ENCODE assay signal across 8 cellular contexts in genomic region chr11:90222152-90222458, GRCh38. TPM values are rescaled to one million over a fixed set of nuclear protein-coding genes. Genes with fewer than 3 reads are reported as not detected.
DNase-seq lines count a peak whose midpoint lies in the region; ATAC-seq and TF ChIP-seq lines count a peak whose summit lies in the region.

No MANE protein-coding gene starts in this region.

- H2AFZ ChIP-seq in PC-3 (ENCODE audit: low read length) (peak overlapping the region; percentile 98), parathyroid adenoma (peak overlapping the region; percentile 88)

- H3K27me3 ChIP-seq in PC-3 (ENCODE audit: low read length) (no peaks in the 10 kb centered on the region), esophagus muscularis mucosa (no peaks in the 10 kb centered on the region), parathyroid adenoma (ENCODE audit: control insufficient read depth, insufficient read depth, low read length) (no peaks in the 10 kb centered on the region)

- H3K36me3 ChIP-seq in PC-3 (ENCODE audit: low read depth, low read length) (peaks cover 9% of the 10 kb centered on the region), esophagus muscularis mucosa (peaks cover 0 to 5% (median 0%) of the 10 kb centered on the region in 4 donors), parathyroid adenoma (ENCODE audit: control insufficient read depth, insufficient read depth, low read length) (no peaks in the 10 kb centered on the region)

- DNase-seq in NCI-H748 treated with DMSO at 0.1 percent for 48 hours (lab: John Stamatoyannopoulos, UW) (peak; percentile 18), NCI-H748 (lab: John Stamatoyannopoulos, UW; ENCODE audit: unreplicated experiment) (no peak), PC-3 (no peak), esophagus muscularis mucosa (ENCODE audit: extremely low spot score) (no peak), GF-D8 (lab: John Stamatoyannopoulos, UW) (no peak)

- H3K9me3 ChIP-seq in PC-3 (ENCODE audit: low read length) (no peaks in the 10 kb centered on the region), esophagus muscularis mucosa (no peaks in the 10 kb centered on the region), parathyroid adenoma (ENCODE audit: control insufficient read depth, low read length) (no peaks in the 10 kb centered on the region)

- ATAC-seq in PC-3 (peak; percentile 37), HG03432 (IDR thresholded peaks at IDR 0.05; ENCODE audit: unreplicated experiment) (no peak), GM18909 (IDR thresholded peaks at IDR 0.05; ENCODE audit: poor library complexity, unreplicated experiment) (no peak)

- H3K27ac ChIP-seq in PC-3 (ENCODE audit: low read length) (peak overlapping the region; percentile 21; the same call in 1 of the 2 replicates), esophagus muscularis mucosa (replicated peaks in 1 of 4) (peak overlapping the region; percentile 88 to 95 (median 94)), parathyroid adenoma (peak overlapping the region; percentile 83)

- 2% methylated on average over 7 of the region's 11 CpGs for WGBS in esophagus muscularis mucosa

- H3F3A ChIP-seq in PC-3 (ENCODE audit: low read length, unreplicated experiment) = no peaks in the 10 kb centered on the region

- TF ChIP-seq CTCF in PC-3 (conservative IDR thresholded peaks at IDR 0.05; ENCODE audit: low read depth, low read length) = no peak
- TF ChIP-seq CTCF in esophagus muscularis mucosa (IDR thresholded peaks at IDR 0.05) = no peak
- no peak for TF ChIP-seq CTCF in parathyroid adenoma (IDR thresholded peaks at IDR 0.05)

- H3K4me1 ChIP-seq in PC-3 (ENCODE audit: insufficient read depth, low read length) = peaks cover 15% of the 10 kb centered on the region
- peaks cover 32 to 56% (median 53%) of the 10 kb centered on the region in 4 donors for H3K4me1 ChIP-seq in esophagus muscularis mucosa
- H3K4me1 ChIP-seq in parathyroid adenoma = peaks cover 8% of the 10 kb centered on the region

- H3K79me2 ChIP-seq in PC-3 (ENCODE audit: low read length) = peaks cover 67% of the 10 kb centered on the region
- H3K79me2 ChIP-seq in parathyroid adenoma = peaks cover 27% of the 10 kb centered on the region

- H4K20me1 ChIP-seq in PC-3 (ENCODE audit: low read length) = peaks cover 37% of the 10 kb centered on the region

- BruUV-seq in PC-3 (replicated peaks; lab: Mats Ljungman, UMichigan) = TSS peak; percentile 45

- H3K4me3 ChIP-seq in PC-3 (ENCODE audit: low read length) (peak overlapping the region; percentile 95), esophagus muscularis mucosa (peak overlapping the region; percentile 63 to 78 (median 70)), parathyroid adenoma (ENCODE audit: low read depth, low read length) (peak overlapping the region; percentile 60)

- H3K9me2 ChIP-seq in PC-3 (replicated peaks; ENCODE audit: low read length) = no peaks in the 10 kb centered on the region

- no peak for TF ChIP-seq EP300 in esophagus muscularis mucosa (IDR thresholded peaks at IDR 0.05)

- H3K4me2 ChIP-seq in PC-3 (ENCODE audit: low read length) (peak overlapping the region; percentile 98), parathyroid adenoma (ENCODE audit: low read length) (peak overlapping the region; percentile 81)

- CTCF ChIA-PET in PC-3 (lab: Charles Lee) = no interaction called here

- TF ChIP-seq POLR2A in esophagus muscularis mucosa (IDR thresholded peaks at IDR 0.05; ENCODE audit: low read depth) = no peak

- POLR2A ChIA-PET in PC-3 (lab: Charles Lee; ENCODE audit: unreplicated experiment) = no interaction called here

- intact Hi-C loops in PC-3 (cut with micrococcal nuclease) (loop anchor here (2.0 kb wide), 1 partner anchor 17 kb away; no protein-coding TSS in a partner anchor), esophagus muscularis mucosa (cut with DNase I) (no loop called here)

- H3K9ac ChIP-seq in PC-3 (ENCODE audit: low read length) (peak overlapping the region; percentile 86), parathyroid adenoma (no peak overlapping the region)

RNA-seq across cellular contexts. Expression of gene CHORDC1, which starts 0.7 kb away (rescaled TPM):
- total RNA-seq in PC-3 (2014; rRNA removed) = 55.9 and 66.9 TPM in 2 replicates
- 10 to 100 TPM; 37.6 to 71.8 (median 45.4) TPM for total RNA-seq in esophagus muscularis mucosa

Comparison
In these comparisons a context has a peak if more than half of its experiments do, and no peak if none do; other contexts are left out.
1. H3K27ac ChIP-seq: peak in every context shown above with its lines; median percentile 94 in esophagus muscularis mucosa; 83 in parathyroid adenoma; 21 in PC-3.